ENCODE assay signal across 34 cellular contexts in the genomic region with DNA sequence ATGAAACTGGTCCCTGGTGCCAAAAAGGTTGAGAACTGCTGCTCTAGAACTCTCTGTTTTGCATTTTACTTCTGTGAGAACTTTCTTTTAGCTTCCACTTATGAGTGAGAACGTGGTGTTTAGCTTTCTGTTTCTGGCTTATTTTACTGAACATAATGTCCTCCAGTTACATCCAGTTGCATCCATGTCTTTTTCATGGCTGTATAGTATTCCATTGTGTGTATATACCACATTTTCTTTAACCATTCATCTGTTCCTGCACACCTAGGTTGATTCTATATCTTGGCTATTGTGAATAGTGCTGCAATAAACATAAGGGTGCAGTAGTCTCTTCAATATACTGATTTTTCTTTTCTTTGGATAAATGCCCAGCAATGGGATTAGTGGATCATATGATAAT.
"Had no signal": no experiment of that assay in that cellular context is flagged by ENCODE, and none has a peak within 500 bp of the region (broad histone marks: within the 10 kb centered on the region; RNA-seq: fewer than 3 reads in every experiment).

No MANE protein-coding gene starts in this region.

- H3K4me3 ChIP-seq: adrenal gland, body of pancreas, breast epithelium had no signal

- H3K9me3 ChIP-seq: adrenal gland had no signal

- H3K4me1 ChIP-seq: adrenal gland, body of pancreas, breast epithelium had no signal

- H3K27ac ChIP-seq: adrenal gland, body of pancreas, brain microvascular endothelial cell, breast epithelium, VCaP had no signal

- ATAC-seq: activated CD8-positive, alpha-beta T cell treated with anti-CD3 and anti-CD28 coated beads for 36 hours; activated naive CD4-positive, alpha-beta T cell treated with anti-CD3 and anti-CD28 coated beads, Interleukin-2, amount 50 U/mL, for 72 hours; activated T-cell treated with anti-CD3 and anti-CD28 coated beads, Interleukin-2, amount 50 U/mL, for 4 hours; activated T-cell treated with anti-CD3 and anti-CD28 coated beads, Interleukin-2, amount 50 U/mL, for 72 hours; activated T-helper 17 cell treated with anti-CD3 and anti-CD28 coated beads, Interleukin-2, amount 50 U/mL, for 72 hours; body of pancreas had no signal

- H3K27me3 ChIP-seq: adrenal gland, body of pancreas, brain microvascular endothelial cell, breast epithelium had no signal

- H3K36me3 ChIP-seq: adrenal gland, brain microvascular endothelial cell, breast epithelium had no signal

- DNase-seq: activated B cell treated with CpG ODN at 0.5 μM for 24 hours; activated CD4-positive, alpha-beta memory T cell treated with anti-CD3 and anti-CD28 coated beads for 36 hours; activated CD4-positive, alpha-beta T cell treated with anti-CD3 and anti-CD28 coated beads for 4 hours; activated CD4-positive, alpha-beta T cell treated with anti-CD3 and anti-CD28 coated beads, Interleukin-2, amount 10 ng/mL, durations not matched to agents 24 days and 14 days; activated CD4-positive, alpha-beta T cell treated with anti-CD3 and anti-CD28 coated beads, Interleukin-2, amount 50 U/mL, for 1 hour; activated CD4-positive, alpha-beta T cell treated with anti-CD3 and anti-CD28 coated beads, Interleukin-2, amount 50 U/mL, for 4 hours; activated CD4-positive, CD25-positive, alpha-beta regulatory T cell treated with anti-CD3 and anti-CD28 coated beads, Interleukin-2, amount 50 U/mL, for 72 hours; activated CD8-positive, alpha-beta memory T cell treated with anti-CD3 and anti-CD28 coated beads, Interleukin-2, amount 50 U/mL, for 4 hours; activated CD8-positive, alpha-beta T cell treated with anti-CD3 and anti-CD28 coated beads for 36 hours; activated effector memory CD4-positive, alpha-beta T cell treated with anti-CD3 and anti-CD28 coated beads, Interleukin-2, amount 50 U/mL, for 16 hours; activated gamma-delta T cell treated with Interleukin-2 at 50 U/mL for 16 hours; activated naive CD4-positive, alpha-beta T cell; activated naive CD4-positive, alpha-beta T cell treated with anti-CD3 and anti-CD28 coated beads for 36 hours; activated naive CD4-positive, alpha-beta T cell treated with anti-CD3 and anti-CD28 coated beads, Interleukin-2, amount 50 U/mL, for 16 hours; activated naive CD8-positive, alpha-beta T cell treated with anti-CD3 and anti-CD28 coated beads for 36 hours; activated T-cell treated with anti-CD3 and anti-CD28 coated beads for 4 hours; activated T-cell treated with anti-CD3 and anti-CD28 coated beads, Interleukin-2, amount 50 U/mL, for 1 hour; activated T-cell treated with anti-CD3 and anti-CD28 coated beads, Interleukin-2, amount 50 U/mL, for 4 hours; activated T-cell treated with anti-CD3 and anti-CD28 coated beads, Interleukin-2, amount 50 U/mL, for 72 hours; adrenal gland; amniotic stem cell; aorta; body of pancreas; brain microvascular endothelial cell; caudate nucleus; cerebellar nuclear complex; T-helper 2 cell; T-helper 9 cell had no signal

- FAIRE-seq: astrocyte, TTC549 had no signal
